11 cellular contexts compared by ENCODE assay signal in genomic region chr7:3267928-3268690, GRCh38.
DNase-seq lines count a peak whose midpoint lies in the region; ATAC-seq and TF ChIP-seq lines count a peak whose summit lies in the region.
"Had no signal": no experiment of that assay in that cellular context is flagged by ENCODE, and none has a peak within 500 bp of the region (broad histone marks: within the 10 kb centered on the region; RNA-seq: fewer than 3 reads in every experiment).

No MANE protein-coding gene starts in this region.

- TF ChIP-seq CTCF in GM10248 (IDR thresholded peaks at IDR 0.05; ENCODE audit: control extremely low read depth, extremely low read depth, low read depth, missing control alignments): no peak

- POLR2A ChIA-PET in GM10248 (lab: Yijun Ruan, JAX): no interaction called here

- CTCF ChIA-PET in GM10248 (lab: Yijun Ruan, JAX): interaction anchor here (1.2 to 2.3 kb wide), 3 partner anchors 9 to 37 kb away, joined by 3 to 6 read pairs (median 4); no protein-coding TSS in a partner anchor

- ATAC-seq in GM18870 (IDR thresholded peaks at IDR 0.05; ENCODE audit: unreplicated experiment): no peak
- no peak for ATAC-seq in stimulated activated naive CD8-positive, alpha-beta T cell treated with anti-CD3 and anti-CD28 coated beads, Interleukin-15, Interleukin-2, amounts not matched to agents 100 U/mL and 50 U/mL, for 24 hours

- DNase-seq in DMS 273 treated with DMSO at 0.1 percent for 48 hours (lab: John Stamatoyannopoulos, UW) (peak; percentile 91), NCI-H187 treated with DMSO at 0.1 percent for 48 hours (lab: John Stamatoyannopoulos, UW) (peak; percentile 100), amniotic epithelial cell (ENCODE audit: low read depth) (peak; percentile 96), left kidney (ENCODE audit: low read depth, low spot score) (peak; percentile 59), GM10248 (ENCODE audit: extremely low spot score) (no peak)
- no peak for DNase-seq in activated CD8-positive, alpha-beta memory T cell treated with anti-CD3 and anti-CD28 coated beads, Interleukin-2, amount 50 U/mL, for 48 hours
- no peak for DNase-seq in stimulated activated naive CD8-positive, alpha-beta T cell treated with anti-CD3 and anti-CD28 coated beads, Interleukin-15, Interleukin-2, amounts not matched to agents 100 U/mL and 50 U/mL, for 24 hours
- DNase-seq: activated B cell treated with CpG ODN at 0.5 μM for 24 hours, DND-41, NCI-H1048 had no signal

Comparison
In these comparisons a context has a peak if more than half of its experiments do, and no peak if none do; other contexts are left out.
1. DNase-seq: peak in DMS 273 treated with DMSO at 0.1 percent for 48 hours (single experiment), NCI-H187 treated with DMSO at 0.1 percent for 48 hours (single experiment), amniotic epithelial cell (single experiment) and left kidney (single experiment); none in activated CD8-positive, alpha-beta memory T cell treated with anti-CD3 and anti-CD28 coated beads, Interleukin-2, amount 50 U/mL, for 48 hours (single experiment), stimulated activated naive CD8-positive, alpha-beta T cell treated with anti-CD3 and anti-CD28 coated beads, Interleukin-15, Interleukin-2, amounts not matched to agents 100 U/mL and 50 U/mL, for 24 hours (single experiment) and GM10248 (single experiment).